Comparison of ENCODE assay signal across 8 cellular contexts in the genomic region with DNA sequence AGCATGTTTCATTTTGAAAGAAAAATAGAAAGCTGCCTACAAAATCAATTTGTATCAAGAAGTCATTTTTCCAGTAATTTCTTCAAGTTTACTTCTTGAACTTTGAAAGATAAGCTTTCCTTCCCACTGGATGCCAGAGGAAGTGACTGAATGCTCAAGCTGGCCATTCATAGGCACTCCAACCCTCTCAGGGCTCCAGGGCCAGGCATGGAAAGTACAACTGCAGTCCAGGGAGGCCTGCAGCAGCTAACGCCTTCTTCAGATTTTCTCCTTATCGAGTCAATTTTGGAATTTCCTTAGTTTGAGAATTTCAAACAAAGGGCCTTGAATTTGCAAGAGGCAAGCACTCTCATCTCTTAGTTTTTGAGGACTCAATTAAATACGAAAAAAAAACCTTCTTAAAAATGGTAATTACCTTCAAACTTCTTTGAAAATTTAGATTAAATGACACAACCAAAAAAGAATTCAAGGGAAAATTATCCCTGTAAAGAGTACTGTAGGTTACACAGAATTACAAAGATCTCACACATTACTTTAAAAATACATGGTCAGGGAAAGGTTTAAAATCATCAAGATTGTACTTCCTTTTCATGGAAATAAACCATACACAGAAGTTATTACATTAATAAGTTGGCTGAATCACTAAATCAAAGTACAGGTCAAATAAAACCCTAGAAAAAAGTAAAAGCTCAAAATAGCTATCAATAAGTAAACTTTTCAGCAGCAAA. TPM values are rescaled to one million over a fixed set of nuclear protein-coding genes. Genes with fewer than 3 reads are reported as not detected.
A peak's percentile ranks its signal among the peaks of the same experiment; 100 is the strongest.
DNase-seq lines count a peak whose midpoint lies in the region; ATAC-seq and TF ChIP-seq lines count a peak whose summit lies in the region.

No MANE protein-coding gene starts in this region.

- DNase-seq in mammary epithelial cell (peak; percentile 52), mesothelial cell of epicardium (ENCODE audit: low spot score in 2 of 2, unreplicated experiment in 2 of 2) (no peak), GDM1 (lab: John Stamatoyannopoulos, UW) (no peak), SIG-M5 treated with dmso at 0.1 percent for 504 hours (lab: John Stamatoyannopoulos, UW; ENCODE audit: unreplicated experiment) (no peak)
- no peak for DNase-seq in stimulated activated naive CD4-positive, alpha-beta T cell treated with Interleukin-2 at 50 U/mL for 16 hours (lab: John Stamatoyannopoulos, UW)

- peaks cover 0 to 5% (median 0%) of the 10 kb centered on the region in 11 experiments; a peak in 1 of 22 replicates for H3K9me3 ChIP-seq in BLaER1 treated with 17β-estradiol and CSF1 and Interleukin-3, amounts not matched to agents 10 nM and 100 nM (replicated peaks in 1 of 11)
- no peaks in the 10 kb centered on the region for H3K9me3 ChIP-seq in KOPT-K1 (ENCODE audit: insufficient read depth, low read length, poor library complexity, severe bottlenecking)
- no peaks in the 10 kb centered on the region for H3K9me3 ChIP-seq in mammary epithelial cell (replicated peaks; ENCODE audit: insufficient read depth, low read length)

- CTCF ChIA-PET in mammary epithelial cell (lab: Charles Lee; ENCODE audit: low non-redundant PET): interaction anchor here (0.6 kb wide), 1 partner anchor 65 kb away, joined by 3 read pairs; no protein-coding TSS in a partner anchor

- no peak for ATAC-seq in GM21825 (IDR thresholded peaks at IDR 0.05; ENCODE audit: unreplicated experiment)

- H3K4me3 Mint-ChIP-seq in mesothelial cell of epicardium: peak overlapping the region; percentile 83

- peak overlapping the region; percentile 91 for H3K27ac Mint-ChIP-seq in mesothelial cell of epicardium

- H3K4me1 ChIP-seq in BLaER1 treated with 17β-estradiol and CSF1 and Interleukin-3, amounts not matched to agents 10 nM and 100 nM: peaks cover 25 to 66% (median 41%) of the 10 kb centered on the region in 10 experiments
- H3K4me1 ChIP-seq in mammary epithelial cell (ENCODE audit: insufficient read depth, low read length): peaks cover 21% of the 10 kb centered on the region

- H4K20me1 ChIP-seq in BLaER1 treated with 17β-estradiol and CSF1 and Interleukin-3, amounts not matched to agents 10 nM and 100 nM: peaks cover 61 to 73% (median 71%) of the 10 kb centered on the region in 11 experiments
- peaks cover 2% of the 10 kb centered on the region for H4K20me1 ChIP-seq in mammary epithelial cell (ENCODE audit: insufficient read depth, low read length)

- no peaks in the 10 kb centered on the region for H3K27me3 Mint-ChIP-seq in mesothelial cell of epicardium (ENCODE audit: low read depth)

- H3K4me2 ChIP-seq in BLaER1 treated with 17β-estradiol and CSF1 and Interleukin-3, amounts not matched to agents 10 nM and 100 nM: peak overlapping the region; percentile 79 to 97 (median 91)
- H3K4me2 ChIP-seq in mammary epithelial cell (ENCODE audit: insufficient read depth, low read depth, low read length): peak overlapping the region; percentile 74

- WGBS in mammary epithelial cell (ENCODE audit: low coverage, missing lambda C conversion rate): 78% methylated on average over 3 of the region's 3 CpGs

- peaks cover 2% of the 10 kb centered on the region for H3K36me3 Mint-ChIP-seq in mesothelial cell of epicardium

- no peaks in the 10 kb centered on the region for H3K9me3 Mint-ChIP-seq in mesothelial cell of epicardium

- intact Hi-C loops in mammary epithelial cell (cut with micrococcal nuclease): no loop called here

- H3K36me3 ChIP-seq in BLaER1 treated with 17β-estradiol and CSF1 and Interleukin-3, amounts not matched to agents 10 nM and 100 nM: peaks cover 0 to 14% (median 3%) of the 10 kb centered on the region in 11 experiments; a peak in 7 of 22 replicates
- H3K36me3 ChIP-seq in KOPT-K1 (ENCODE audit: insufficient read depth, low read length): no peaks in the 10 kb centered on the region
- no peaks in the 10 kb centered on the region for H3K36me3 ChIP-seq in mammary epithelial cell (ENCODE audit: insufficient read depth, low read length)

- H2AFZ ChIP-seq in mammary epithelial cell (ENCODE audit: low read depth, low read length): no peak overlapping the region

- H3K79me2 ChIP-seq in mammary epithelial cell (ENCODE audit: insufficient read depth, low read length): peaks cover 72% of the 10 kb centered on the region

- in situ Hi-C loops in mammary epithelial cell (cut with MboI; ENCODE audit: low sequenced_read_pairs in 2 of 2): loop anchor here in 1 of 2 donors (25.0 kb wide), 1 partner anchor 350 kb away; the partner anchor contains the start of gene PDCD6IP

- H3K4me3 ChIP-seq in BLaER1 treated with 17β-estradiol and CSF1 and Interleukin-3, amounts not matched to agents 10 nM and 100 nM: peak overlapping the region; percentile 92 to 99 (median 97)
- peak overlapping the region; percentile 86 to 93 (median 88) for H3K4me3 ChIP-seq in mammary epithelial cell (replicated peaks in 1 of 3; ENCODE audit: insufficient read depth in 1 of 3, low read depth in 2 of 3, low read length in 3 of 3)

- BruUV-seq in mammary epithelial cell (replicated peaks; lab: Mats Ljungman, UMichigan): no TSS peak

- no peaks in the 10 kb centered on the region for H3K27me3 ChIP-seq in BLaER1 treated with 17β-estradiol and CSF1 and Interleukin-3, amounts not matched to agents 10 nM and 100 nM
- no peaks in the 10 kb centered on the region for H3K27me3 ChIP-seq in mammary epithelial cell (ENCODE audit: insufficient read depth, low read length)

- dilution Hi-C loops in mammary epithelial cell (cut with HindIII; ENCODE audit: low sequenced_read_pairs): no loop called here

- peaks cover 43% of the 10 kb centered on the region for H3K4me1 Mint-ChIP-seq in mesothelial cell of epicardium

- TF ChIP-seq CTCF in mammary epithelial cell (conservative IDR thresholded peaks at IDR 0.05 in 1 of 2, IDR thresholded peaks at IDR 0.05 in 1 of 2; ENCODE audit: extremely low read depth in 1 of 2, insufficient read depth in 1 of 2, low read depth in 1 of 2, low read length in 2 of 2) (no peak), mesothelial cell of epicardium (IDR thresholded peaks at IDR 0.05; ENCODE audit: unreplicated experiment) (no peak)

- peak overlapping the region; percentile 92 to 99 (median 98); a peak in 20 of 22 replicates for H3K9ac ChIP-seq in BLaER1 treated with 17β-estradiol and CSF1 and Interleukin-3, amounts not matched to agents 10 nM and 100 nM
- H3K9ac ChIP-seq in mammary epithelial cell (ENCODE audit: insufficient read depth, low read length): peak overlapping the region; percentile 46

- H3K27ac ChIP-seq in BLaER1 treated with 17β-estradiol and CSF1 and Interleukin-3, amounts not matched to agents 10 nM and 100 nM: peak overlapping the region; percentile 87 to 98 (median 96); a peak in 21 of 22 replicates
- peak overlapping the region; percentile 97 for H3K27ac ChIP-seq in KOPT-K1 (ENCODE audit: low read depth, low read length, poor library complexity, severe bottlenecking)
- H3K27ac ChIP-seq in mammary epithelial cell (ENCODE audit: insufficient read depth, low read depth, low read length): peak overlapping the region; percentile 76

RNA-seq across cellular contexts. Expression of gene UBP1, which starts 2.5 kb away (rescaled TPM):
- total RNA-seq in mammary epithelial cell: 10 to 100 TPM; 44.8 to 63.7 TPM
- 63.3 TPM for polyA plus RNA-seq in mammary epithelial cell
- 142 TPM for polyA minus RNA-seq in mammary epithelial cell
- total RNA-seq in mesothelial cell of epicardium: 81.5 to 88.4 TPM (median 86.2 TPM) in 3 replicates
